26 cellular contexts compared by ENCODE assay signal in genomic region chr5:128220841-128221240, GRCh38.
A peak's percentile ranks its signal among the peaks of the same experiment; 100 is the strongest.
DNase-seq lines count a peak whose midpoint lies in the region; ATAC-seq, FAIRE-seq and TF ChIP-seq lines count a peak whose summit lies in the region.
"Had no signal": no experiment of that assay in that cellular context is flagged by ENCODE, and none has a peak within 500 bp of the region (broad histone marks: within the 10 kb centered on the region; RNA-seq: fewer than 3 reads in every experiment).

No MANE protein-coding gene starts in this region.

- no peak for FAIRE-seq in HepG2 (lab: Jason Lieb, UNC)
- FAIRE-seq: A204.1, GM12891, GM19239, H1 had no signal

- H3K4me3 ChIP-seq in HepG2 (replicated peaks in 1 of 3; ENCODE audit: insufficient read depth in 1 of 3, low read depth in 2 of 3, low read length in 3 of 3) (no peak overlapping the region), right lobe of liver (no peak overlapping the region), upper lobe of right lung (no peak overlapping the region)
- H3K4me3 ChIP-seq: BLaER1, GM23248 had no signal

- TF ChIP-seq POLR2A in HepG2 (IDR thresholded peaks at IDR 0.05; ENCODE audit: insufficient read depth in 1 of 2, low read depth in 2 of 2, low read length in 2 of 2) (no peak), right lobe of liver (IDR thresholded peaks at IDR 0.05) (no peak)

- no peaks in the 10 kb centered on the region for H3K36me3 Mint-ChIP-seq in activated CD8-positive, alpha-beta T cell treated with anti-CD3 and anti-CD28 coated beads, Interleukin-2, amount 10 ng/mL, durations not matched to agents 7 days and 5 days (ENCODE audit: low read depth)
- no peaks in the 10 kb centered on the region for H3K36me3 Mint-ChIP-seq in stimulated activated naive B cell treated with anti-CD40 and anti-IgM and Interleukin-4, amounts not matched to agents 10 μg/mL and 1 μg/mL and 100 μg/mL, for 72 hours
- H3K36me3 Mint-ChIP-seq: CD4-positive, CD25-positive, alpha-beta regulatory T cell; CD8-positive, alpha-beta T cell had no signal

- intact Hi-C loops in HepG2 (cut with micrococcal nuclease; ENCODE audit: unreplicated experiment), result no loop called here
- intact Hi-C loops in right lobe of liver (cut with DNase I), result no loop called here
- intact Hi-C loops in upper lobe of right lung (cut with DNase I), result no loop called here

- peaks cover 6% of the 10 kb centered on the region for H3K27me3 Mint-ChIP-seq in activated CD8-positive, alpha-beta T cell treated with anti-CD3 and anti-CD28 coated beads, Interleukin-2, amount 10 ng/mL, durations not matched to agents 7 days and 5 days (ENCODE audit: low read depth)
- H3K27me3 Mint-ChIP-seq in stimulated activated naive B cell treated with anti-CD40 and anti-IgM and Interleukin-4, amounts not matched to agents 10 μg/mL and 1 μg/mL and 100 μg/mL, for 72 hours, result peaks cover 0 to under 1% of the 10 kb centered on the region in 2 donors

- DNase-seq in HepG2 (ENCODE audit: low spot score) (no peak), right lobe of liver (no peak), upper lobe of right lung (no peak)
- DNase-seq in activated CD8-positive, alpha-beta T cell treated with anti-CD3 and anti-CD28 coated beads, Interleukin-2, amount 10 ng/mL, durations not matched to agents 7 days and 5 days, result no peak
- DNase-seq in stimulated activated naive B cell treated with anti-CD40 and anti-IgM and Interleukin-4, amounts not matched to agents 10 μg/mL and 1 μg/mL and 100 μg/mL, for 72 hours, result no peak
- DNase-seq: Caco-2; CD4-positive, CD25-positive, alpha-beta regulatory T cell; CD8-positive, alpha-beta T cell; DMS 273 treated with DMSO at 0.1 percent for 48 hours; DMS79; EL; GDM1; GM23248; H7; HCEC 1CT had no signal

- H3K4me1 ChIP-seq in HepG2 (ENCODE audit: insufficient read depth, low read length), result no peaks in the 10 kb centered on the region
- no peaks in the 10 kb centered on the region for H3K4me1 ChIP-seq in right lobe of liver
- H3K4me1 ChIP-seq in upper lobe of right lung, result no peaks in the 10 kb centered on the region
- H3K4me1 ChIP-seq: BLaER1, Caco-2 had no signal

- no peak overlapping the region for H3K4me2 ChIP-seq in HepG2 (ENCODE audit: low read depth, low read length)
- H3K4me2 ChIP-seq: BLaER1 had no signal

- H3K9me3 Mint-ChIP-seq in activated CD8-positive, alpha-beta T cell treated with anti-CD3 and anti-CD28 coated beads, Interleukin-2, amount 10 ng/mL, durations not matched to agents 7 days and 5 days (ENCODE audit: insufficient read depth), result no peaks in the 10 kb centered on the region
- no peaks in the 10 kb centered on the region for H3K9me3 Mint-ChIP-seq in stimulated activated naive B cell treated with anti-CD40 and anti-IgM and Interleukin-4, amounts not matched to agents 10 μg/mL and 1 μg/mL and 100 μg/mL, for 72 hours
- H3K9me3 Mint-ChIP-seq: CD8-positive, alpha-beta T cell had no signal

- TF ChIP-seq CTCF in HepG2 (CRISPR knock-in tag; IDR thresholded peaks at IDR 0.05), result no peak
- no peak for TF ChIP-seq CTCF in right lobe of liver (IDR thresholded peaks at IDR 0.05)
- TF ChIP-seq CTCF in upper lobe of right lung (IDR thresholded peaks at IDR 0.05), result no peak

- no peak for ATAC-seq in HepG2
- ATAC-seq in right lobe of liver, result no peak
- peak; percentile 64 for ATAC-seq in GM19463 (IDR thresholded peaks at IDR 0.05; ENCODE audit: unreplicated experiment)
- ATAC-seq in HG03354 (IDR thresholded peaks at IDR 0.05; ENCODE audit: poor library complexity, severe bottlenecking, unreplicated experiment), result peak; percentile 47
- ATAC-seq in activated CD8-positive, alpha-beta T cell treated with anti-CD3 and anti-CD28 coated beads, Interleukin-2, amount 10 ng/mL, durations not matched to agents 7 days and 5 days, result no peak
- ATAC-seq in stimulated activated naive B cell treated with anti-CD40 and anti-IgM and Interleukin-4, amounts not matched to agents 10 μg/mL and 1 μg/mL and 100 μg/mL, for 72 hours (replicated peaks), result no peak
- ATAC-seq in GM21717 (IDR thresholded peaks at IDR 0.05; ENCODE audit: unreplicated experiment), result no peak
- ATAC-seq in upper lobe of right lung, result no peak
- ATAC-seq: CD8-positive, alpha-beta T cell had no signal

- no peak for TF ChIP-seq EP300 in HepG2 (IDR thresholded peaks at IDR 0.05; ENCODE audit: low read depth in 2 of 2, low read length in 2 of 2)
- no peak for TF ChIP-seq EP300 in HepG2 (CRISPR knock-in tag; IDR thresholded peaks at IDR 0.05; ENCODE audit: borderline replicate concordance)

- WGBS in HepG2 (ENCODE audit: low lambda C conversion rate), result 21% methylated on average over 2 of the region's 2 CpGs
- WGBS in right lobe of liver (ENCODE audit: insufficient coverage, low coverage, low lambda C conversion rate, missing lambda C conversion rate), result 73% methylated on average over 2 of the region's 2 CpGs

- in situ Hi-C loops in HepG2 (cut with HindIII; ENCODE audit: extremely low pct_ligation_motif_present, low pct_unique_long_range_greater_than_20kb), result loop anchor here (25.0 kb wide), 2 partner anchors 616 to 891 kb away; no protein-coding TSS in a partner anchor

- H3K79me2 ChIP-seq in HepG2 (ENCODE audit: insufficient read depth, low read length), result no peaks in the 10 kb centered on the region

- H3K9me3 ChIP-seq in HepG2 (ENCODE audit: low read length) (no peaks in the 10 kb centered on the region), right lobe of liver (no peaks in the 10 kb centered on the region), upper lobe of right lung (no peaks in the 10 kb centered on the region)
- H3K9me3 ChIP-seq: BLaER1, Caco-2 had no signal

- no peak overlapping the region for H3K27ac Mint-ChIP-seq in activated CD8-positive, alpha-beta T cell treated with anti-CD3 and anti-CD28 coated beads, Interleukin-2, amount 10 ng/mL, durations not matched to agents 7 days and 5 days
- no peak overlapping the region for H3K27ac Mint-ChIP-seq in stimulated activated naive B cell treated with anti-CD40 and anti-IgM and Interleukin-4, amounts not matched to agents 10 μg/mL and 1 μg/mL and 100 μg/mL, for 72 hours
- H3K27ac Mint-ChIP-seq: B cell; CD4-positive, CD25-positive, alpha-beta regulatory T cell; CD8-positive, alpha-beta T cell had no signal

- CTCF ChIA-PET in HepG2 (lab: Yijun Ruan, JAX; ENCODE audit: low intra/inter-chr PET ratio, low total read pairs), result no interaction called here
- CTCF ChIA-PET in activated CD8-positive, alpha-beta T cell treated with anti-CD3 and anti-CD28 coated beads, Interleukin-2, amount 10 ng/mL, durations not matched to agents 7 days and 5 days (lab: Charles Lee), result no interaction called here

- H3K36me3 ChIP-seq in HepG2 (replicated peaks in 1 of 2; ENCODE audit: control insufficient read depth in 1 of 2, insufficient read depth in 2 of 2, low read length in 2 of 2) (no peaks in the 10 kb centered on the region), right lobe of liver (no peaks in the 10 kb centered on the region), upper lobe of right lung (no peaks in the 10 kb centered on the region)
- H3K36me3 ChIP-seq: BLaER1 had no signal

- H3K4me3 Mint-ChIP-seq in activated CD8-positive, alpha-beta T cell treated with anti-CD3 and anti-CD28 coated beads, Interleukin-2, amount 10 ng/mL, durations not matched to agents 7 days and 5 days, result no peak overlapping the region
- no peak overlapping the region for H3K4me3 Mint-ChIP-seq in stimulated activated naive B cell treated with anti-CD40 and anti-IgM and Interleukin-4, amounts not matched to agents 10 μg/mL and 1 μg/mL and 100 μg/mL, for 72 hours
- H3K4me3 Mint-ChIP-seq: B cell; CD4-positive, CD25-positive, alpha-beta regulatory T cell; CD8-positive, alpha-beta T cell had no signal

- BruUV-seq in HepG2 (replicated peaks; lab: Mats Ljungman, UMichigan), result no TSS peak

- H3K27ac ChIP-seq in HepG2 (ENCODE audit: extremely low read length, insufficient read depth, low read length) (no peak overlapping the region), right lobe of liver (no peak overlapping the region), upper lobe of right lung (no peak overlapping the region)
- H3K27ac ChIP-seq: 22Rv1, BLaER1, C4-2B, GM23248 had no signal

- H4K20me1 ChIP-seq in HepG2 (ENCODE audit: insufficient read depth, low read length), result no peaks in the 10 kb centered on the region
- H4K20me1 ChIP-seq: BLaER1 had no signal

- H3K9ac ChIP-seq in HepG2 (ENCODE audit: insufficient read depth, low read depth, low read length), result no peak overlapping the region
- H3K9ac ChIP-seq: BLaER1, GM23248 had no signal

- H3K27me3 ChIP-seq in HepG2 (ENCODE audit: control insufficient read depth in 1 of 2, insufficient read depth in 2 of 2, low read length in 2 of 2), result peaks cover 0 to 6% of the 10 kb centered on the region in 2 experiments; a peak in 2 of 5 replicates
- no peaks in the 10 kb centered on the region for H3K27me3 ChIP-seq in right lobe of liver
- no peaks in the 10 kb centered on the region for H3K27me3 ChIP-seq in upper lobe of right lung
- H3K27me3 ChIP-seq: BLaER1 had no signal

- TF ChIP-seq RAD21 in HepG2 (CRISPR knock-in tag; IDR thresholded peaks at IDR 0.05), result no peak

- POLR2A ChIA-PET in HepG2 (lab: Yijun Ruan, JAX), result no interaction called here
- POLR2A ChIA-PET in activated CD8-positive, alpha-beta T cell treated with anti-CD3 and anti-CD28 coated beads, Interleukin-2, amount 10 ng/mL, durations not matched to agents 7 days and 5 days (lab: Charles Lee), result no interaction called here

- H2AFZ ChIP-seq in HepG2 (ENCODE audit: low read length), result no peak overlapping the region
- H2AFZ ChIP-seq: GM23248 had no signal

- H3K4me1 Mint-ChIP-seq in activated CD8-positive, alpha-beta T cell treated with anti-CD3 and anti-CD28 coated beads, Interleukin-2, amount 10 ng/mL, durations not matched to agents 7 days and 5 days (ENCODE audit: low read depth), result no peaks in the 10 kb centered on the region
- H3K4me1 Mint-ChIP-seq in stimulated activated naive B cell treated with anti-CD40 and anti-IgM and Interleukin-4, amounts not matched to agents 10 μg/mL and 1 μg/mL and 100 μg/mL, for 72 hours, result no peaks in the 10 kb centered on the region
- H3K4me1 Mint-ChIP-seq: B cell; CD4-positive, CD25-positive, alpha-beta regulatory T cell had no signal

TF ChIP-seq in HepG2, 621 proteins besides CTCF, POLR2A, EP300 and RAD21:
- TF ChIP-seq ZNF7 (CRISPR knock-in tag; IDR thresholded peaks at IDR 0.05) (peak; percentile 65), ZMYM4 (CRISPR knock-in tag; IDR thresholded peaks at IDR 0.05) (no peak), ZNF557 (CRISPR knock-in tag; IDR thresholded peaks at IDR 0.05) (no peak), MIER3 (CRISPR knock-in tag; IDR thresholded peaks at IDR 0.05; ENCODE audit: borderline replicate concordance) (no peak), TOE1 (CRISPR knock-in tag; IDR thresholded peaks at IDR 0.05) (no peak)

Comparison
In these comparisons a context has a peak if more than half of its experiments do, and no peak if none do; other contexts are left out.
1. ATAC-seq: peak in GM19463 (single experiment) and HG03354 (single experiment); none in HepG2 (single experiment), right lobe of liver (0 of 4), activated CD8-positive, alpha-beta T cell treated with anti-CD3 and anti-CD28 coated beads, Interleukin-2, amount 10 ng/mL, durations not matched to agents 7 days and 5 days (single experiment), stimulated activated naive B cell treated with anti-CD40 and anti-IgM and Interleukin-4, amounts not matched to agents 10 μg/mL and 1 μg/mL and 100 μg/mL, for 72 hours (0 of 2), GM21717 (single experiment) and upper lobe of right lung (single experiment).